8 cellular contexts compared by ENCODE assay signal in genomic region chr6:139219271-139219729, GRCh38.
A peak's percentile ranks its signal among the peaks of the same experiment; 100 is the strongest.
DNase-seq lines count a peak whose midpoint lies in the region; ATAC-seq and TF ChIP-seq lines count a peak whose summit lies in the region.

No MANE protein-coding gene starts in this region.

- ATAC-seq in GM19025 (IDR thresholded peaks at IDR 0.05; ENCODE audit: low read depth, unreplicated experiment) (peak; percentile 100), HG03196 (IDR thresholded peaks at IDR 0.05; ENCODE audit: unreplicated experiment) (peak; percentile 100), WTC11 (peak; percentile 100)

- POLR2A ChIA-PET in WTC11 (lab: Charles Lee) = interaction anchor here (1.0 to 1.1 kb wide), 2 partner anchors 145 to 156 kb away, joined by 3 to 7 read pairs; no protein-coding TSS in a partner anchor

- peaks cover 5% of the 10 kb centered on the region for H3K4me1 Mint-ChIP-seq in WTC11

- no peaks in the 10 kb centered on the region for H3K27me3 ChIP-seq in kidney epithelial cell (ENCODE audit: control insufficient read depth, insufficient read depth, low read length)

- H3K4me3 Mint-ChIP-seq in WTC11 = peak overlapping the region; percentile 27; the same call in 1 of the 2 replicates

- 0 out of 2 replicates have a peak, but pooled peaks cover 2% of the 10 kb centered on the region for H3K36me3 Mint-ChIP-seq in WTC11

- H3K4me3 ChIP-seq in cardiac fibroblast (replicated peaks in 1 of 2; ENCODE audit: low read depth in 2 of 2, low read length in 2 of 2) (no peak overlapping the region), kidney epithelial cell (ENCODE audit: low read depth, low read length) (no peak overlapping the region)

- no peaks in the 10 kb centered on the region for H3K27me3 Mint-ChIP-seq in WTC11 (ENCODE audit: low read depth)

- peaks cover 4% of the 10 kb centered on the region; the same call in 1 of the 2 replicates for H3K9me3 Mint-ChIP-seq in WTC11

- peak overlapping the region; percentile 97 for H3K27ac Mint-ChIP-seq in WTC11

- H3K36me3 ChIP-seq in kidney epithelial cell (ENCODE audit: control insufficient read depth, insufficient read depth, low read length) = no peaks in the 10 kb centered on the region

- peak; percentile 29; the same call in 1 of the 2 replicates for TF ChIP-seq CTCF in WTC11 (IDR thresholded peaks at IDR 0.05)
- TF ChIP-seq CTCF in cardiac fibroblast (IDR thresholded peaks at IDR 0.05; ENCODE audit: low read depth, low read length) = peak; percentile 94
- TF ChIP-seq CTCF in kidney epithelial cell (IDR thresholded peaks at IDR 0.05; ENCODE audit: insufficient read depth, low read length, poor library complexity, severe bottlenecking) = peak; percentile 92

- DNase-seq in AML-193 (lab: John Stamatoyannopoulos, UW) = peak; percentile 81 to 90
- DNase-seq in NCI-H2227 treated with DMSO at 0.1 percent for 48 hours (lab: John Stamatoyannopoulos, UW) = peak; percentile 72
- DNase-seq in WTC11 (ENCODE audit: low spot score) = peak; percentile 77
- DNase-seq in cardiac fibroblast (ENCODE audit: low read depth in 2 of 2) = peak; percentile 92 to 97
- DNase-seq in kidney epithelial cell (ENCODE audit: low read depth) = peak; percentile 65
- DNase-seq in stimulated activated CD4-positive, alpha-beta T cell treated with anti-CD3 and anti-CD28 coated beads, Interleukin-15, amount 100 ng/mL, for 48 hours (ENCODE audit: low read depth in 2 of 2) = peak; percentile 60 to 61

- CTCF ChIA-PET in WTC11 (lab: Charles Lee) = interaction anchor here (0.6 to 4.6 kb wide), 31 partner anchors 9 to 642 kb away, joined by 3 to 94 read pairs (median 4); partner anchors contain the start of genes CITED2 and TXLNB

TF ChIP-seq in WTC11, 78 proteins besides CTCF, POLR2A, EP300 and RAD21:
- TF ChIP-seq SMAD3 (CRISPR knock-in tag; IDR thresholded peaks at IDR 0.05; ENCODE audit: borderline replicate concordance) (no peak), ZNF263 (CRISPR knock-in tag; IDR thresholded peaks at IDR 0.05; ENCODE audit: low read depth) (no peak), ZNF219 (CRISPR knock-in tag; IDR thresholded peaks at IDR 0.05; ENCODE audit: borderline replicate concordance) (no peak), TEAD4 (CRISPR knock-in tag; IDR thresholded peaks at IDR 0.05) (no peak; the same call in 1 of the 2 replicates), TEAD1 (CRISPR knock-in tag; IDR thresholded peaks at IDR 0.05) (peak; percentile 93), ELF4 (CRISPR knock-in tag; IDR thresholded peaks at IDR 0.05; ENCODE audit: low read depth) (no peak), FOXP4 (CRISPR knock-in tag; IDR thresholded peaks at IDR 0.05) (0 out of 2 replicates have a peak, but pooled peaks have one; percentile 16), ETV6 (CRISPR knock-in tag; IDR thresholded peaks at IDR 0.05) (peak; percentile 47; the same call in 1 of the 2 replicates), MAX (CRISPR knock-in tag; IDR thresholded peaks at IDR 0.05) (peak; percentile 67), CREM (CRISPR knock-in tag; IDR thresholded peaks at IDR 0.05) (0 out of 2 replicates have a peak, but pooled peaks have one; percentile 41), ATF1 (CRISPR knock-in tag; IDR thresholded peaks at IDR 0.05) (no peak), ARID4B (CRISPR knock-in tag; IDR thresholded peaks at IDR 0.05; ENCODE audit: borderline replicate concordance) (peak; percentile 51; the same call in 1 of the 2 replicates), FOXK1 (CRISPR knock-in tag; IDR thresholded peaks at IDR 0.05) (no peak), HMGXB4 (CRISPR knock-in tag; IDR thresholded peaks at IDR 0.05) (peak; percentile 55; the same call in 1 of the 2 replicates), ZNF396 (CRISPR knock-in tag; IDR thresholded peaks at IDR 0.05; ENCODE audit: borderline replicate concordance) (no peak), SP1 (CRISPR knock-in tag; conservative IDR thresholded peaks at IDR 0.05) (0 out of 2 replicates have a peak, but pooled peaks have one; percentile 20), USF1 (CRISPR knock-in tag; IDR thresholded peaks at IDR 0.05) (0 out of 2 replicates have a peak, but pooled peaks have one; percentile 21), ZNF121 (CRISPR knock-in tag; IDR thresholded peaks at IDR 0.05) (peak; percentile 82)

Comparison
In these comparisons a context has a peak if more than half of its experiments do, and no peak if none do; other contexts are left out.
1. CTCF ChIP-seq: peak in every context shown above with its lines; median percentile 94 in cardiac fibroblast; 92 in kidney epithelial cell; 29 in WTC11.